13 cellular contexts compared by ENCODE assay signal in the genomic region with DNA sequence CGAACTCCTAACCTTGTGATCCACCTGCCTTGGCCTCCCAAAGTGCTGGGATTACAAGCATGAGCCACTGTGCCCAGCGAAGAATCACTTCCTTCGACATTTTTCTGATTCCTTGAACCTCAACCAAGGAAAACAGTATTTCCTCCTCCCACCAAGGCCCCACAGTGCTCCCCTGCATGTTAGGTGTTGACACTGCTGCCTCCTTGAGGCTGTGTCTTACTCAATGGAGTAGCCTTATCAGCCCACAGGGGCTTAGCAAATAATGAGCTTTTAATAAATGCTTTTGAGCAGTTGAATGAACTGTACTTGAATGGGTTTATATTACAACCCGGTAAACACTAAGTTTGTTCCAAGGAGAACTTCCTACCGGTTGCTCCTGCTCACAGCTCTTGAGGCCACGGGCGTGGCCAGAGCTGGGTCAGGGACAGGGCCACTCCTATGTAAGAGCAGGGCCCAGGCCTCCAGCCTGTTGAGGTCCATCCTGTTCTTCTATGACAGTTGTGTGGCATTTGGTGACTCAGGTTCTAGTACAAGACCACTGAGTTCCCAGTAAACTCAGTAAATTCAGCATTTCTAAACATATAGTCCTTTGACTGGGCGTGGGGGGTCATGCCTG. TPM values are rescaled to one million over a fixed set of nuclear protein-coding genes. Genes with fewer than 3 reads are reported as not detected.
DNase-seq lines count a peak whose midpoint lies in the region; ATAC-seq, FAIRE-seq and TF ChIP-seq lines count a peak whose summit lies in the region.
"Had no signal": no experiment of that assay in that cellular context is flagged by ENCODE, and none has a peak within 500 bp of the region (broad histone marks: within the 10 kb centered on the region; RNA-seq: fewer than 3 reads in every experiment).

No MANE protein-coding gene starts in this region.

- WGBS in H1 (ENCODE audit: extremely low coverage in 1 of 2, insufficient coverage in 1 of 2, insufficient read length in 1 of 2, insufficient replicate concordance in 2 of 2, low coverage in 1 of 2, low lambda C conversion rate in 2 of 2, missing lambda C conversion rate in 1 of 2), 2 experiments: 88% methylated on average over 8 of the region's 8 CpGs; no CpG with 5 or more reads in 1 of the 2 experiments

- H3K9ac ChIP-seq in H1 (replicated peaks in 1 of 4; ENCODE audit: extremely low read depth in 1 of 4, low read depth in 3 of 4, low read length in 3 of 4): no peak overlapping the region

- H2BK5ac ChIP-seq in H1 (ENCODE audit: low read depth, low read length): no peak overlapping the region

- ATAC-seq in GM18873 (IDR thresholded peaks at IDR 0.05; ENCODE audit: low FRiP score, unreplicated experiment) (no peak), HG02571 (IDR thresholded peaks at IDR 0.05; ENCODE audit: unreplicated experiment) (no peak)

- H2BK12ac ChIP-seq in H1 (ENCODE audit: low read depth, low read length): no peak overlapping the region

- H3K18ac ChIP-seq in H1 (ENCODE audit: extremely low read depth, low read length): no peak overlapping the region

- no peaks in the 10 kb centered on the region for H3K9me3 ChIP-seq in H1 (ENCODE audit: insufficient read depth in 2 of 2, low read depth in 1 of 2, low read length in 1 of 2)
- H3K9me3 ChIP-seq in osteoblast (ENCODE audit: low read depth, low read length): no peaks in the 10 kb centered on the region

- no peaks in the 10 kb centered on the region for H3K23me2 ChIP-seq in H1 (ENCODE audit: low read depth, low read length)

- no peak overlapping the region for H3K4ac ChIP-seq in H1 (replicated peaks; ENCODE audit: insufficient read length, low read depth, low read length)

- POLR2A ChIA-PET in H1 (lab: Charles Lee; ENCODE audit: partially characterized antibody): interaction anchor here (1.7 to 2.1 kb wide), 2 partner anchors 38 to 95 kb away, joined by 7 to 11 read pairs; a partner anchor contains a TSS

- no peak for TF ChIP-seq EP300 in H1 (IDR thresholded peaks at IDR 0.05; ENCODE audit: borderline replicate concordance in 1 of 2, low read depth in 2 of 2, low read length in 2 of 2)

- TF ChIP-seq RAD21 in H1 (IDR thresholded peaks at IDR 0.05 in 1 of 2, conservative IDR thresholded peaks at IDR 0.05 in 1 of 2; ENCODE audit: low read depth in 2 of 2, low read length in 2 of 2): peak; percentile 46 to 58

- no peak for TF ChIP-seq POLR2A in H1 (IDR thresholded peaks at IDR 0.05; ENCODE audit: control extremely low read depth in 1 of 2, low read depth in 2 of 2, low read length in 2 of 2)

- H3K4me3 ChIP-seq in H1 (ENCODE audit: extremely low read depth in 1 of 4, insufficient read depth in 2 of 4, low read depth in 3 of 4, low read length in 4 of 4) (no peak overlapping the region), osteoblast (ENCODE audit: insufficient read depth, low read length) (no peak overlapping the region)

- H3K79me2 ChIP-seq in H1 (ENCODE audit: control insufficient read depth in 1 of 2, insufficient read depth in 2 of 2, low read length in 2 of 2) (no peaks in the 10 kb centered on the region), osteoblast (ENCODE audit: insufficient read depth, low read length) (no peaks in the 10 kb centered on the region)

- H4K20me1 ChIP-seq in H1 (replicated peaks in 1 of 2; ENCODE audit: control insufficient read depth in 1 of 2, insufficient read depth in 2 of 2, low read length in 2 of 2) (no peaks in the 10 kb centered on the region), osteoblast (ENCODE audit: insufficient read depth, low read length) (no peaks in the 10 kb centered on the region)

- no peak overlapping the region for H2BK15ac ChIP-seq in H1 (ENCODE audit: low read length)

- H3K27ac ChIP-seq in H1 (ENCODE audit: low read depth, low read length) (no peak overlapping the region), osteoblast (ENCODE audit: low read depth, low read length) (no peak overlapping the region)

- no peak overlapping the region for H3K56ac ChIP-seq in H1 (replicated peaks; ENCODE audit: insufficient read length, low read depth, low read length)

- H2AK5ac ChIP-seq in H1 (ENCODE audit: low read depth, low read length): no peak overlapping the region

- DNase-seq in DMS79 treated with DMSO at 0.1 percent for 48 hours (lab: John Stamatoyannopoulos, UW): peak; percentile 36
- DNase-seq in DMS79 (lab: John Stamatoyannopoulos, UW): no peak
- peak; percentile 89 for DNase-seq in NCI-H82 (lab: John Stamatoyannopoulos, UW)
- DNase-seq in H1 (ENCODE audit: low read depth in 1 of 2, low spot score in 2 of 2): no peak
- no peak for DNase-seq in osteoblast (ENCODE audit: insufficient read length, low spot score, missing footprints)
- no peak for DNase-seq in central memory CD4-positive, alpha-beta T cell
- DNase-seq: 8988T; DND-41; NK-92 treated with Interleukin-12 subunit alpha and Interleukin-12 subunit beta, amount 100 ng/mL, for 24 hours; retina had no signal

- H4K5ac ChIP-seq in H1 (ENCODE audit: insufficient read length, low read depth, low read length): no peak overlapping the region

- H4K8ac ChIP-seq in H1 (ENCODE audit: extremely low read depth, insufficient read depth, low read length): no peak overlapping the region

- H3K27me3 ChIP-seq in H1 (replicated peaks in 1 of 4; ENCODE audit: control insufficient read depth in 3 of 4, extremely low read depth in 1 of 4, insufficient read depth in 3 of 4, low read length in 3 of 4): no peaks in the 10 kb centered on the region
- no peaks in the 10 kb centered on the region for H3K27me3 ChIP-seq in osteoblast (ENCODE audit: insufficient read depth, low read length)

- H3K36me3 ChIP-seq in H1 (ENCODE audit: control insufficient read depth in 2 of 4, insufficient read depth in 4 of 4, low read length in 3 of 4) (no peaks in the 10 kb centered on the region), osteoblast (ENCODE audit: insufficient read depth, low read length) (no peaks in the 10 kb centered on the region)

- TF ChIP-seq CTCF in H1 (IDR thresholded peaks at IDR 0.05; ENCODE audit: control extremely low read depth in 1 of 3, insufficient read depth in 1 of 3, low read depth in 1 of 3, low read length in 3 of 3): peak; percentile 19 to 41 (median 28); a peak in 2 of 4 replicates
- TF ChIP-seq CTCF in osteoblast (IDR thresholded peaks at IDR 0.05; ENCODE audit: extremely low read depth, low read depth, low read length): peak; percentile 25

- H2AFZ ChIP-seq in H1 (ENCODE audit: low read length) (no peak overlapping the region), osteoblast (ENCODE audit: low read length) (peak overlapping the region; percentile 27)

- H2BK120ac ChIP-seq in H1 (replicated peaks; ENCODE audit: low read depth, low read length): no peak overlapping the region

- H3K14ac ChIP-seq in H1 (ENCODE audit: insufficient read length): no peak overlapping the region

- no peak overlapping the region for H3K4me2 ChIP-seq in H1 (ENCODE audit: insufficient read depth in 1 of 2, low read depth in 2 of 2, low read length in 2 of 2)
- H3K4me2 ChIP-seq in osteoblast (ENCODE audit: insufficient read depth, low read length): no peak overlapping the region

- no peak for FAIRE-seq in H1 (lab: Jason Lieb, UNC)
- FAIRE-seq: bronchial epithelial cell had no signal

- H4K91ac ChIP-seq in H1 (replicated peaks; ENCODE audit: insufficient read length, low read length): no peak overlapping the region

- no peaks in the 10 kb centered on the region for H3K79me1 ChIP-seq in H1 (ENCODE audit: low read depth, low read length)

- H3K4me1 ChIP-seq in H1 (replicated peaks in 1 of 4; ENCODE audit: control insufficient read depth in 3 of 4, insufficient read depth in 4 of 4, low read length in 3 of 4) (no peaks in the 10 kb centered on the region), osteoblast (ENCODE audit: insufficient read depth, low read length) (peaks cover 7% of the 10 kb centered on the region)

- CTCF ChIA-PET in H1 (lab: Charles Lee; ENCODE audit: partially characterized antibody): interaction anchor here (0.5 to 4.8 kb wide), 20 partner anchors 8 to 1539 kb away, joined by 3 to 34 read pairs (median 3); a partner anchor contains a TSS

- H3K23ac ChIP-seq in H1 (ENCODE audit: insufficient read length): no peak overlapping the region

- H2BK20ac ChIP-seq in H1 (ENCODE audit: low read length): no peak overlapping the region

TF ChIP-seq in H1, 55 proteins besides CTCF, POLR2A, EP300 and RAD21:
- TF ChIP-seq CHD2 (IDR thresholded peaks at IDR 0.05; ENCODE audit: low read length): no peak
- TF ChIP-seq EGR1 (IDR thresholded peaks at IDR 0.05; ENCODE audit: borderline replicate concordance, low read depth, low read length): no peak
- no peak for TF ChIP-seq KDM5A (IDR thresholded peaks at IDR 0.05; ENCODE audit: low read length)
- TF ChIP-seq HDAC2 (IDR thresholded peaks at IDR 0.05; ENCODE audit: borderline replicate concordance in 1 of 2, low read depth in 2 of 2, low read length in 2 of 2): no peak
- no peak for TF ChIP-seq MAFK (IDR thresholded peaks at IDR 0.05; ENCODE audit: low read depth, low read length)

RNA-seq across cellular contexts. Expression of a gene that starts 36.8 kb away (rescaled TPM):
- 283 and 290 TPM in 2 replicates for total RNA-seq in H1 (2021; fragmentation: NEBNext Ultra II Directional; extraction: Animal tissue kit (Norgen Biotek cat#: 25700))
- polyA plus RNA-seq in H1 (2011; rRNA removed): 789 and 1,018 TPM in 2 replicates
- 669 TPM for polyA plus RNA-seq in H1 (2011; cell fraction: cytosol; rRNA removed)
- polyA plus RNA-seq in H1 (2011; cell fraction: nucleus; rRNA removed): 588 TPM
- 287 to 339 TPM (median 327 TPM) in 4 replicates for polyA plus RNA-seq in H1 (2012, experiment 1 of 2)
- 552 TPM for polyA plus RNA-seq in H1 (2012, experiment 2 of 2)
- polyA plus RNA-seq in H1 (2013, experiment 1 of 2): 342 TPM
- 310 TPM for polyA plus RNA-seq in H1 (2013, experiment 2 of 2)
- 638 and 677 TPM in 2 replicates for polyA minus RNA-seq in H1 (2011; rRNA and poly(A)+ RNA removed)
- 160 TPM for polyA minus RNA-seq in H1 (2011; cell fraction: cytosol; rRNA and poly(A)+ RNA removed)
- polyA minus RNA-seq in H1 (2011; cell fraction: nucleus; rRNA and poly(A)+ RNA removed): 161 TPM
- total RNA-seq in osteoblast: 478 and 491 TPM in 2 replicates

RNA-seq across cellular contexts. Expression of a gene that starts 39.2 kb away (rescaled TPM):
- 504 and 533 TPM in 2 replicates for total RNA-seq in H1 (2021; fragmentation: NEBNext Ultra II Directional; extraction: Animal tissue kit (Norgen Biotek cat#: 25700))
- polyA plus RNA-seq in H1 (2011; rRNA removed): 2,291 and 3,101 TPM in 2 replicates
- polyA plus RNA-seq in H1 (2011; cell fraction: cytosol; rRNA removed): 1,714 TPM
- 1,150 TPM for polyA plus RNA-seq in H1 (2011; cell fraction: nucleus; rRNA removed)
- polyA plus RNA-seq in H1 (2012, experiment 1 of 2): 608 to 791 TPM (median 729 TPM) in 4 replicates
- 956 TPM for polyA plus RNA-seq in H1 (2012, experiment 2 of 2)
- 790 TPM for polyA plus RNA-seq in H1 (2013, experiment 1 of 2)
- polyA plus RNA-seq in H1 (2013, experiment 2 of 2): 784 TPM
- 1,805 and 2,020 TPM in 2 replicates for polyA minus RNA-seq in H1 (2011; rRNA and poly(A)+ RNA removed)
- polyA minus RNA-seq in H1 (2011; cell fraction: cytosol; rRNA and poly(A)+ RNA removed): 369 TPM
- 350 TPM for polyA minus RNA-seq in H1 (2011; cell fraction: nucleus; rRNA and poly(A)+ RNA removed)
- 307 and 321 TPM in 2 replicates for total RNA-seq in osteoblast

Comparison
In these comparisons a context has a peak if more than half of its experiments do, and no peak if none do; other contexts are left out.
1. DNase-seq: peak in DMS79 treated with DMSO at 0.1 percent for 48 hours (single experiment) and NCI-H82 (single experiment); none in DMS79 (single experiment), H1 (0 of 2), osteoblast (single experiment) and central memory CD4-positive, alpha-beta T cell (single experiment).